9 cellular contexts compared by ENCODE assay signal in genomic region chr15:75723847-75724660, GRCh38. TPM values are rescaled to one million over a fixed set of nuclear protein-coding genes. Genes with fewer than 3 reads are reported as not detected.
DNase-seq lines count a peak whose midpoint lies in the region; ATAC-seq, FAIRE-seq and TF ChIP-seq lines count a peak whose summit lies in the region.
"Had no signal": no experiment of that assay in that cellular context is flagged by ENCODE, and none has a peak within 500 bp of the region (broad histone marks: within the 10 kb centered on the region; RNA-seq: fewer than 3 reads in every experiment).

No MANE protein-coding gene starts in this region.

- H3K9me3 ChIP-seq in HEK293 (ENCODE audit: control insufficient read depth, insufficient read depth, low read depth, low read length) = no peaks in the 10 kb centered on the region
- no peaks in the 10 kb centered on the region for H3K9me3 ChIP-seq in pancreas

- peaks cover 0 to 3% (median 0%) of the 10 kb centered on the region in 7 donors for H3K9me3 Mint-ChIP-seq in CD14-positive monocyte

- peak overlapping the region; percentile 69 to 90 (median 87) for H3K27ac Mint-ChIP-seq in CD14-positive monocyte

- ATAC-seq in Right ventricle myocardium superior (ENCODE audit: poor library complexity) (peak; percentile 91), pancreas (peak; percentile 87 to 93 (median 90)), GM21825 (IDR thresholded peaks at IDR 0.05; ENCODE audit: unreplicated experiment) (no peak)

- no peak overlapping the region for H3K4me3 Mint-ChIP-seq in CD14-positive monocyte

- DNase-seq in CD14-positive monocyte (ENCODE audit: low spot score) = peak; percentile 93
- peak; percentile 72 for DNase-seq in NCI-H748 (lab: John Stamatoyannopoulos, UW; ENCODE audit: unreplicated experiment)
- DNase-seq in amniotic epithelial cell (ENCODE audit: low read depth) = peak; percentile 93
- DNase-seq in Right ventricle myocardium superior = peak; percentile 94
- DNase-seq in pancreas = peak; percentile 71 to 91 (median 82)
- DNase-seq in activated gamma-delta T cell treated with Interleukin-2 at 50 U/mL for 16 hours = no peak

- H3K27me3 Mint-ChIP-seq in CD14-positive monocyte (ENCODE audit: low read depth in 3 of 3) = peaks cover 9 to 31% (median 18%) of the 10 kb centered on the region in 3 donors

- H3K27ac ChIP-seq in HEK293 (ENCODE audit: extremely low read depth, low read depth, low read length) (peak overlapping the region; percentile 27; the same call in 1 of the 2 replicates), pancreas (no peak overlapping the region)
- H3K27ac ChIP-seq: parathyroid adenoma had no signal

- TF ChIP-seq CTCF in CD14-positive monocyte (IDR thresholded peaks at IDR 0.05) = no peak
- no peak for TF ChIP-seq CTCF in HEK293 (tag by site-specific recombination; IDR thresholded peaks at IDR 0.05)
- no peak for TF ChIP-seq CTCF in pancreas (IDR thresholded peaks at IDR 0.05)

- WGBS in pancreas, 2 donors = 26 to 27% methylated on average over 9 of the region's 9 CpGs

- H3K4me3 ChIP-seq in HEK293 (ENCODE audit: low read depth, low read length) (no peak overlapping the region), pancreas (no peak overlapping the region)

- CTCF ChIA-PET in HEK293 (lab: Yijun Ruan, JAX) = interaction anchor here (0.6 to 1.5 kb wide), 13 partner anchors 9 to 721 kb away, joined by 3 to 8 read pairs (median 3); partner anchors contain the start of gene CSPG4

- POLR2A ChIA-PET in HEK293 (lab: Yijun Ruan, JAX) = interaction anchor here (0.6 to 1.8 kb wide), 11 partner anchors 9 to 728 kb away, joined by 3 to 9 read pairs (median 4); partner anchors contain the start of gene SIN3A

- no peaks in the 10 kb centered on the region for H3K36me3 Mint-ChIP-seq in CD14-positive monocyte

- H3K27me3 ChIP-seq in pancreas = no peaks in the 10 kb centered on the region

- H3K4me1 Mint-ChIP-seq in CD14-positive monocyte = peaks cover 17% of the 10 kb centered on the region

- FAIRE-seq in pancreas (lab: Jason Lieb, UNC) = no peak

- H3K36me3 ChIP-seq in HEK293 (ENCODE audit: control insufficient read depth in 2 of 2, insufficient read depth in 1 of 2, low read length in 2 of 2) (no peaks in the 10 kb centered on the region), pancreas (no peaks in the 10 kb centered on the region)

- H3K4me1 ChIP-seq in HEK293 (ENCODE audit: control insufficient read depth, insufficient read depth, low read length) (no peaks in the 10 kb centered on the region; the same call in 1 of the 2 replicates), pancreas (no peaks in the 10 kb centered on the region)
- H3K4me1 ChIP-seq: parathyroid adenoma had no signal

- intact Hi-C loops in CD14-positive monocyte (cut with micrococcal nuclease) = loop anchor here in 1 of 2 donors (5.0 kb wide), 1 partner anchor 37 kb away; no protein-coding TSS in a partner anchor
- intact Hi-C loops in Right ventricle myocardium superior (cut with DNase I) = no loop called here
- intact Hi-C loops in pancreas (cut with DNase I) = loop anchor here in 1 of 3 donors (10.0 kb wide), 1 partner anchor 71 kb away; no protein-coding TSS in a partner anchor

TF ChIP-seq in HEK293, 187 proteins besides CTCF, POLR2A, EP300 and RAD21 (continues in another document):
- no peak for TF ChIP-seq KLF1 (tag by site-specific recombination; IDR thresholded peaks at IDR 0.05)
- no peak for TF ChIP-seq ZNF658 (tag by site-specific recombination; IDR thresholded peaks at IDR 0.05)
- TF ChIP-seq ZNF558 (tag by site-specific recombination; IDR thresholded peaks at IDR 0.05) = no peak
- TF ChIP-seq ZNF560 (tag by site-specific recombination; IDR thresholded peaks at IDR 0.05; ENCODE audit: borderline replicate concordance) = no peak
- no peak for TF ChIP-seq KLF9 (tag by site-specific recombination; IDR thresholded peaks at IDR 0.05; ENCODE audit: low read depth)
- TF ChIP-seq ZNF26 (tag by site-specific recombination; IDR thresholded peaks at IDR 0.05) = no peak
- TF ChIP-seq ZNF561 (tag by site-specific recombination; IDR thresholded peaks at IDR 0.05; ENCODE audit: borderline replicate concordance) = no peak
- TF ChIP-seq GLI2 (tag by site-specific recombination; IDR thresholded peaks at IDR 0.05; ENCODE audit: borderline replicate concordance, low read depth) = no peak
- no peak for TF ChIP-seq ZNF146 (tag by site-specific recombination; IDR thresholded peaks at IDR 0.05)
- TF ChIP-seq ZNF776 (tag by site-specific recombination; IDR thresholded peaks at IDR 0.05; ENCODE audit: borderline replicate concordance) = no peak
- no peak for TF ChIP-seq ZSCAN23 (tag by site-specific recombination; IDR thresholded peaks at IDR 0.05)
- TF ChIP-seq ZNF555 (tag by site-specific recombination; conservative IDR thresholded peaks at IDR 0.05) = no peak
- TF ChIP-seq ZNF768 (tag by site-specific recombination; IDR thresholded peaks at IDR 0.05) = no peak
- TF ChIP-seq ZBTB8A (tag by site-specific recombination; IDR thresholded peaks at IDR 0.05) = peak; percentile 49; the same call in 1 of the 2 replicates
- peak; percentile 97 for TF ChIP-seq ZBTB17 (tag by site-specific recombination; IDR thresholded peaks at IDR 0.05)
- no peak for TF ChIP-seq ZNF529 (tag by site-specific recombination; IDR thresholded peaks at IDR 0.05; ENCODE audit: insufficient replicate concordance)
- TF ChIP-seq ZNF211 (tag by site-specific recombination; IDR thresholded peaks at IDR 0.05; ENCODE audit: low read depth) = no peak
- TF ChIP-seq ZNF624 (tag by site-specific recombination; IDR thresholded peaks at IDR 0.05) = no peak
- peak; percentile 96 for TF ChIP-seq ZBTB21 (tag by site-specific recombination; IDR thresholded peaks at IDR 0.05)
- no peak for TF ChIP-seq ELK4 (IDR thresholded peaks at IDR 0.05; ENCODE audit: borderline replicate concordance, low read depth, low read length)
- TF ChIP-seq ZNF792 (tag by site-specific recombination; IDR thresholded peaks at IDR 0.05) = no peak
- no peak for TF ChIP-seq REST (tag by site-specific recombination; IDR thresholded peaks at IDR 0.05)

RNA-seq across cellular contexts. Expression of gene CSPG4, which starts 11.4 kb away (rescaled TPM):
- polyA plus RNA-seq in CD14-positive monocyte = not detected
- total RNA-seq in Right ventricle myocardium superior = 5.2 TPM
- 1 to 10 TPM in 2 of 6 donors, under 1 TPM in 4; 0.35 to 1.2 (median 0.95) TPM for total RNA-seq in pancreas
- 1 to 10 TPM; 2.9 to 3.1 TPM for polyA plus RNA-seq in pancreas
